8 cellular contexts compared by ENCODE assay signal in the genomic region with DNA sequence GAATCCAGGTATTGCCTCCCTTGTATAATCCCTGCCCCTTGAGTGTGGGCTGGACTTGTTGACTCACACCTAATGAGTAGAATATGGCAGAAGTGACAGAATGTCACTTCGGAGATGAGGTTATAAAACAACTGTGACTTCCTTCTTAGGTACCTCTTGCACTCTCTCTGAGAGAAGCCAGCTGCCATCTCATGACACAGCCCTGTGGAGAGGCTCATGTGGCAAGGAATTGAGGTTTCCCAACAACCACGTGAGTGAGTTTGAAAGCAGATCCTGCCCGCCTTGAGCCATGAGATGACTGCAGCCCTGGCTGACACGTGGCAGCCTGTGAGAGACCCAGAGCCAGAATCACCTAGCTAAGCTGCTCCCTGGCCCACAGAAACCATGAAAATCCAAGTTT. TPM values are rescaled to one million over a fixed set of nuclear protein-coding genes. Genes with fewer than 3 reads are reported as not detected.
DNase-seq lines count a peak whose midpoint lies in the region; ATAC-seq, FAIRE-seq and TF ChIP-seq lines count a peak whose summit lies in the region.

No MANE protein-coding gene starts in this region.

- TF ChIP-seq EP300 in upper lobe of left lung (IDR thresholded peaks at IDR 0.05), result peak in 1 of 4 donors; percentile 95

- H3K27ac ChIP-seq in upper lobe of left lung (peak overlapping the region; percentile 15 to 63 (median 46)), foreskin keratinocyte (no peak overlapping the region)

- TF ChIP-seq POLR2A in upper lobe of left lung (IDR thresholded peaks at IDR 0.05), result peak in 1 of 4 donors; percentile 34

- FAIRE-seq in HTR-8/SVneo (lab: Jason Lieb, UNC), result no peak

- H3K9me3 ChIP-seq in upper lobe of left lung, result no peaks in the 10 kb centered on the region

- no peak overlapping the region for H3K4me3 ChIP-seq in upper lobe of left lung

- DNase-seq in stimulated activated CD4-positive, alpha-beta T cell treated with anti-CD3 and anti-CD28 coated beads, Interleukin-12 subunit alpha, Interleukin-12 subunit beta, amount 100 ng/mL, for 48 hours (ENCODE audit: low read depth in 2 of 3, low spot score in 1 of 3), result peak; percentile 6 to 25 (median 9)
- DNase-seq in stimulated activated CD4-positive, alpha-beta T cell treated with anti-CD3 and anti-CD28 coated beads, Interleukin-4, amount 100 ng/mL, for 4 hours, result no peak
- peak; percentile 16 for DNase-seq in UCSD-AML1 (lab: John Stamatoyannopoulos, UW; ENCODE audit: unreplicated experiment)
- DNase-seq in iris pigment epithelial cell (ENCODE audit: low read depth), result peak; percentile 14
- peak in 1 of 2 donors; percentile 87 for DNase-seq in upper lobe of left lung
- DNase-seq in NCI-H748 treated with DMSO at 0.1 percent for 48 hours (lab: John Stamatoyannopoulos, UW), result no peak
- DNase-seq in foreskin keratinocyte, result no peak
- DNase-seq in HTR-8/SVneo (ENCODE audit: insufficient read length, low spot score), result no peak

- 33% methylated on average over 4 of the region's 4 CpGs; no CpG with 5 or more reads in 1 of the 2 donors for WGBS in upper lobe of left lung, 2 donors

- ATAC-seq in upper lobe of left lung (ENCODE audit: low FRiP score in 2 of 2) (peak; percentile 84 to 86), foreskin keratinocyte (no peak)

- H3K4me1 ChIP-seq in upper lobe of left lung, result peaks cover 0 to 11% (median 5%) of the 10 kb centered on the region in 4 donors
- no peaks in the 10 kb centered on the region for H3K4me1 ChIP-seq in foreskin keratinocyte

- no peaks in the 10 kb centered on the region for H3K36me3 ChIP-seq in upper lobe of left lung

- TF ChIP-seq CTCF in upper lobe of left lung (IDR thresholded peaks at IDR 0.05), result no peak
- no peak for TF ChIP-seq CTCF in foreskin keratinocyte (conservative IDR thresholded peaks at IDR 0.05)

- H3K27me3 ChIP-seq in upper lobe of left lung, result no peaks in the 10 kb centered on the region
- no peaks in the 10 kb centered on the region for H3K27me3 ChIP-seq in foreskin keratinocyte

RNA-seq across cellular contexts. Expression of a gene that starts 13.5 kb away (rescaled TPM):
- under 1 TPM in 1 of 6 donors, not detected in 5; 0.14 TPM for total RNA-seq in upper lobe of left lung
- not detected in 2 replicates for total RNA-seq in foreskin keratinocyte
- not detected in 2 replicates for polyA plus RNA-seq in foreskin keratinocyte

RNA-seq across cellular contexts. Expression of a gene that starts 32.0 kb away (rescaled TPM):
- total RNA-seq in upper lobe of left lung (1 to 10 TPM; 3.0 to 6.2 (median 3.6) TPM), foreskin keratinocyte (0.85 and 1.0 TPM in 2 replicates)
- 0.80 and 0.95 TPM in 2 replicates for polyA plus RNA-seq in foreskin keratinocyte

RNA-seq across cellular contexts. Expression of a gene that starts 33.4 kb away (rescaled TPM):
- total RNA-seq in upper lobe of left lung (10 to 100 TPM in 5 of 6 donors, 1 to 10 TPM in 1; 6.2 to 82.0 (median 22.2) TPM), foreskin keratinocyte (12.2 and 12.4 TPM in 2 replicates)
- 2.9 and 4.1 TPM in 2 replicates for polyA plus RNA-seq in foreskin keratinocyte

Comparison
In these comparisons a context has a peak if more than half of its experiments do, and no peak if none do; other contexts are left out.
1. DNase-seq: peak in stimulated activated CD4-positive, alpha-beta T cell treated with anti-CD3 and anti-CD28 coated beads, Interleukin-12 subunit alpha, Interleukin-12 subunit beta, amount 100 ng/mL, for 48 hours (3 of 3), UCSD-AML1 (single experiment) and iris pigment epithelial cell (single experiment); none in stimulated activated CD4-positive, alpha-beta T cell treated with anti-CD3 and anti-CD28 coated beads, Interleukin-4, amount 100 ng/mL, for 4 hours (0 of 2), NCI-H748 treated with DMSO at 0.1 percent for 48 hours (single experiment), foreskin keratinocyte (0 of 2) and HTR-8/SVneo (single experiment).